Comparison of ENCODE assay signal across 19 cellular contexts in the genomic region with DNA sequence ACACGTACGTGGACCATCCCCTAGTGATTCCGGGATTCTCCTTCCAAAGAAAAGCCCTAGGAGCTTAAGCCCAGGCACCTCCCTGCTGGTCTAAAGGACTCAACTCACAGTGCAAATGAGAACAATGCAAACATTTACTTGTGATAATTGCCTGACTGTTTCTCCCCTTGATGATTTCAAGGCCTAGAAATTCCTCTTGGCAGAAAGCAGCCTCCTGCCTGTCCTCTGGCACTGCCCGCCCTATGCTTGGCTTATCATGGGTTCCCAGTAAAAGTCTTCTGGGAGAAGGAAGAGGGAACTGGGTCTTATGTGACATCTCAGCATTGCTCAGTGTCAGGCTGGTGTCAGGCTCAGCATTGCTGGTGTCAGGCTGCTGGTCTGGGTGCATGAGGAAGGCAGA.
DNase-seq lines count a peak whose midpoint lies in the region; ATAC-seq and TF ChIP-seq lines count a peak whose summit lies in the region.
"Had no signal": no experiment of that assay in that cellular context is flagged by ENCODE, and none has a peak within 500 bp of the region (broad histone marks: within the 10 kb centered on the region; RNA-seq: fewer than 3 reads in every experiment).

No MANE protein-coding gene starts in this region.

- H3K27ac ChIP-seq in esophagus squamous epithelium = peak overlapping the region in 3 of 4 donors; percentile 1 to 73 (median 38)
- H3K27ac ChIP-seq: HL-60 had no signal

- peak; percentile 32 for DNase-seq in NCI-H510A treated with DMSO at 0.1 percent for 48 hours (lab: John Stamatoyannopoulos, UW)
- no peak for DNase-seq in NCI-H510A (lab: John Stamatoyannopoulos, UW)
- DNase-seq in esophagus squamous epithelium (lab: John Stamatoyannopoulos, UW) = no peak
- DNase-seq in posterior vena cava (ENCODE audit: low spot score) = peak; percentile 37
- no peak for DNase-seq in lower leg skin (ENCODE audit: low spot score in 2 of 2)
- no peak for DNase-seq in NK-92 (lab: John Stamatoyannopoulos, UW; ENCODE audit: unreplicated experiment)
- no peak for DNase-seq in stimulated activated naive CD8-positive, alpha-beta T cell treated with anti-CD3 and anti-CD28 coated beads, Interleukin-15, Interleukin-2, amounts not matched to agents 100 U/mL and 50 U/mL, for 24 hours
- DNase-seq: CD8-positive, alpha-beta T cell; DND-41; Kasumi-1; MM.1S; NCI-H1092 treated with DMSO at 0.1 percent for 48 hours; NCI-H187 treated with DMSO at 0.1 percent for 48 hours; NCI-H524 treated with DMSO at 0.1 percent for 48 hours; NK-92 treated with Interleukin-12 subunit alpha and Interleukin-12 subunit beta, amount 100 ng/mL, for 24 hours; SHP77 treated with DMSO at 0.1 percent for 48 hours had no signal

- no peak for ATAC-seq in stimulated activated naive CD8-positive, alpha-beta T cell treated with anti-CD3 and anti-CD28 coated beads, Interleukin-15, Interleukin-2, amounts not matched to agents 100 U/mL and 50 U/mL, for 24 hours
- ATAC-seq: CD8-positive, alpha-beta T cell; HCT116 had no signal

- 71 to 87% methylated on average over 4 of the region's 4 CpGs for WGBS in esophagus squamous epithelium, 2 donors
- WGBS in lower leg skin, 2 donors = 81 to 85% methylated on average over 4 of the region's 4 CpGs

- no peaks in the 10 kb centered on the region for H3K36me3 ChIP-seq in esophagus squamous epithelium
- H3K36me3 ChIP-seq: BLaER1 had no signal

- intact Hi-C loops in esophagus squamous epithelium (cut with DNase I) = no loop called here
- intact Hi-C loops in posterior vena cava (cut with DNase I) = no loop called here
- intact Hi-C loops in lower leg skin (cut with DNase I; ENCODE audit: low total_unique reads) = no loop called here

- H3K9me3 ChIP-seq in esophagus squamous epithelium = peaks cover 0 to 8% (median 6%) of the 10 kb centered on the region in 3 donors

- H3K27me3 ChIP-seq in esophagus squamous epithelium = no peaks in the 10 kb centered on the region
- H3K27me3 ChIP-seq: BLaER1 had no signal

- H3K4me1 ChIP-seq in esophagus squamous epithelium = no peaks in the 10 kb centered on the region

- TF ChIP-seq CTCF in esophagus squamous epithelium (IDR thresholded peaks at IDR 0.05) (no peak), lower leg skin (IDR thresholded peaks at IDR 0.05) (no peak)

- TF ChIP-seq POLR2A in esophagus squamous epithelium (IDR thresholded peaks at IDR 0.05) = no peak
- no peak for TF ChIP-seq POLR2A in lower leg skin (IDR thresholded peaks at IDR 0.05)

- H3K4me3 ChIP-seq in esophagus squamous epithelium (no peak overlapping the region), lower leg skin (ENCODE audit: low read depth, poor library complexity, severe bottlenecking) (no peak overlapping the region)
- H3K4me3 ChIP-seq: BLaER1 had no signal

Comparison
In these comparisons a context has a peak if more than half of its experiments do, and no peak if none do; other contexts are left out.
1. DNase-seq: peak in NCI-H510A treated with DMSO at 0.1 percent for 48 hours (single experiment) and posterior vena cava (single experiment); none in NCI-H510A (single experiment), esophagus squamous epithelium (single experiment), lower leg skin (0 of 2), NK-92 (single experiment) and stimulated activated naive CD8-positive, alpha-beta T cell treated with anti-CD3 and anti-CD28 coated beads, Interleukin-15, Interleukin-2, amounts not matched to agents 100 U/mL and 50 U/mL, for 24 hours (single experiment).